ENCODE assay signal across 1 cellular context in genomic region chr20:36969478-36970186, GRCh38.
TF ChIP-seq lines count a peak whose summit lies in the region.

No MANE protein-coding gene starts in this region.

TF ChIP-seq in WTC11, 78 proteins besides CTCF, POLR2A, EP300 and RAD21 (continued from another document):
- TF ChIP-seq, protein P1, sequence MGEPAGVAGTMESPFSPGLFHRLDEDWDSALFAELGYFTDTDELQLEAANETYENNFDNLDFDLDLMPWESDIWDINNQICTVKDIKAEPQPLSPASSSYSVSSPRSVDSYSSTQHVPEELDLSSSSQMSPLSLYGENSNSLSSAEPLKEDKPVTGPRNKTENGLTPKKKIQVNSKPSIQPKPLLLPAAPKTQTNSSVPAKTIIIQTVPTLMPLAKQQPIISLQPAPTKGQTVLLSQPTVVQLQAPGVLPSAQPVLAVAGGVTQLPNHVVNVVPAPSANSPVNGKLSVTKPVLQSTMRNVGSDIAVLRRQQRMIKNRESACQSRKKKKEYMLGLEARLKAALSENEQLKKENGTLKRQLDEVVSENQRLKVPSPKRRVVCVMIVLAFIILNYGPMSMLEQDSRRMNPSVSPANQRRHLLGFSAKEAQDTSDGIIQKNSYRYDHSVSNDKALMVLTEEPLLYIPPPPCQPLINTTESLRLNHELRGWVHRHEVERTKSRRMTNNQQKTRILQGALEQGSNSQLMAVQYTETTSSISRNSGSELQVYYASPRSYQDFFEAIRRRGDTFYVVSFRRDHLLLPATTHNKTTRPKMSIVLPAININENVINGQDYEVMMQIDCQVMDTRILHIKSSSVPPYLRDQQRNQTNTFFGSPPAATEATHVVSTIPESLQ (CRISPR knock-in tag; IDR thresholded peaks at IDR 0.05): no peak
- TF ChIP-seq SMAD3 (CRISPR knock-in tag; IDR thresholded peaks at IDR 0.05; ENCODE audit: borderline replicate concordance) (no peak), SOX15 (CRISPR knock-in tag; IDR thresholded peaks at IDR 0.05) (no peak), MXD4 (CRISPR knock-in tag; IDR thresholded peaks at IDR 0.05; ENCODE audit: borderline replicate concordance) (no peak), ZSCAN18 (CRISPR knock-in tag; IDR thresholded peaks at IDR 0.05) (no peak), ESRRA (CRISPR knock-in tag; IDR thresholded peaks at IDR 0.05; ENCODE audit: borderline replicate concordance) (no peak), TCF7 (CRISPR knock-in tag; IDR thresholded peaks at IDR 0.05; ENCODE audit: low read depth) (no peak), JAZF1 (CRISPR knock-in tag; IDR thresholded peaks at IDR 0.05) (no peak), ZBTB43 (CRISPR knock-in tag; IDR thresholded peaks at IDR 0.05) (no peak)
- TF ChIP-seq, protein P2, sequence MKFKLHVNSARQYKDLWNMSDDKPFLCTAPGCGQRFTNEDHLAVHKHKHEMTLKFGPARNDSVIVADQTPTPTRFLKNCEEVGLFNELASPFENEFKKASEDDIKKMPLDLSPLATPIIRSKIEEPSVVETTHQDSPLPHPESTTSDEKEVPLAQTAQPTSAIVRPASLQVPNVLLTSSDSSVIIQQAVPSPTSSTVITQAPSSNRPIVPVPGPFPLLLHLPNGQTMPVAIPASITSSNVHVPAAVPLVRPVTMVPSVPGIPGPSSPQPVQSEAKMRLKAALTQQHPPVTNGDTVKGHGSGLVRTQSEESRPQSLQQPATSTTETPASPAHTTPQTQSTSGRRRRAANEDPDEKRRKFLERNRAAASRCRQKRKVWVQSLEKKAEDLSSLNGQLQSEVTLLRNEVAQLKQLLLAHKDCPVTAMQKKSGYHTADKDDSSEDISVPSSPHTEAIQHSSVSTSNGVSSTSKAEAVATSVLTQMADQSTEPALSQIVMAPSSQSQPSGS (CRISPR knock-in tag; IDR thresholded peaks at IDR 0.05; ENCODE audit: borderline replicate concordance, low read depth): no peak
